7 cellular contexts compared by ENCODE assay signal in genomic region chr12:108691995-108692808, GRCh38. TPM values are rescaled to one million over a fixed set of nuclear protein-coding genes. Genes with fewer than 3 reads are reported as not detected.
DNase-seq lines count a peak whose midpoint lies in the region; ATAC-seq, FAIRE-seq and TF ChIP-seq lines count a peak whose summit lies in the region.

No MANE protein-coding gene starts in this region.

- H3K4me3 Mint-ChIP-seq in stimulated activated naive CD8-positive, alpha-beta T cell treated with anti-CD3 and anti-CD28 coated beads, Interleukin-15, amount 100 ng/mL, for 72 hours: peak overlapping the region; percentile 80 to 90

- H3K27ac Mint-ChIP-seq in stimulated activated naive CD8-positive, alpha-beta T cell treated with anti-CD3 and anti-CD28 coated beads, Interleukin-15, amount 100 ng/mL, for 72 hours: peak overlapping the region; percentile 93 to 96

- H3K9me1 ChIP-seq in keratinocyte (ENCODE audit: control insufficient read depth, extremely low read depth, insufficient read depth, low read length): peaks cover 7% of the 10 kb centered on the region

- H3K4me2 ChIP-seq in keratinocyte (ENCODE audit: control insufficient read depth, extremely low read depth, insufficient read depth, low read depth, low read length): peak overlapping the region; percentile 100

- H3K27ac ChIP-seq in keratinocyte (ENCODE audit: control insufficient read depth, insufficient read depth, low read length): peak overlapping the region; percentile 98

- H3K9ac ChIP-seq in keratinocyte (ENCODE audit: control insufficient read depth, extremely low read depth, insufficient read depth, low read length): peak overlapping the region; percentile 86

- H3K4me3 ChIP-seq in GM12864 (ENCODE audit: low read depth, low read length) (peak overlapping the region; percentile 3; the same call in 1 of the 2 replicates), astrocyte of the spinal cord (ENCODE audit: low read depth, low read length) (no peak overlapping the region), keratinocyte (ENCODE audit: control insufficient read depth in 2 of 3, extremely low read depth in 1 of 3, insufficient read depth in 2 of 3, low read depth in 1 of 3, low read length in 3 of 3) (peak overlapping the region in 2 of 3 experiments; percentile 43 to 58)

- no peaks in the 10 kb centered on the region for H3K9me3 ChIP-seq in keratinocyte (ENCODE audit: control insufficient read depth, low read depth, low read length)

- no peak for FAIRE-seq in keratinocyte (lab: Jason Lieb, UNC)

- in situ Hi-C loops in astrocyte of the spinal cord (cut with HindIII; ENCODE audit: low sequenced_read_pairs): no loop called here

- peaks cover 59% of the 10 kb centered on the region for H3K4me1 ChIP-seq in keratinocyte (ENCODE audit: control insufficient read depth, extremely low read depth, insufficient read depth, low read length)

- ATAC-seq in HG03045 (IDR thresholded peaks at IDR 0.05; ENCODE audit: unreplicated experiment): peak; percentile 13
- peak; percentile 16 for ATAC-seq in stimulated activated naive CD8-positive, alpha-beta T cell treated with anti-CD3 and anti-CD28 coated beads, Interleukin-15, amount 100 ng/mL, for 72 hours

- H3K27me3 Mint-ChIP-seq in stimulated activated naive CD8-positive, alpha-beta T cell treated with anti-CD3 and anti-CD28 coated beads, Interleukin-15, amount 100 ng/mL, for 72 hours: no peaks in the 10 kb centered on the region

- dilution Hi-C loops in keratinocyte (cut with MboI; ENCODE audit: extremely low pct_ligation_motif_present, low sequenced_read_pairs): no loop called here

- DNase-seq in GM12864 (ENCODE audit: low read depth): no peak
- peak; percentile 43 for DNase-seq in NCI-H526 treated with DMSO at 0.1 percent for 48 hours (lab: John Stamatoyannopoulos, UW)
- peak; percentile 50 for DNase-seq in astrocyte of the spinal cord (ENCODE audit: low read depth, low spot score)
- DNase-seq in keratinocyte (ENCODE audit: low read depth, low spot score): peak; percentile 33
- DNase-seq in stimulated activated naive CD8-positive, alpha-beta T cell treated with anti-CD3 and anti-CD28 coated beads, Interleukin-15, amount 100 ng/mL, for 72 hours: no peak
- no peak for DNase-seq in stimulated activated CD8-positive, alpha-beta memory T cell treated with anti-CD3 and anti-CD28 coated beads, Interleukin-4, amount 100 ng/mL, for 48 hours

- no peak overlapping the region for H2AFZ ChIP-seq in keratinocyte (ENCODE audit: control insufficient read depth, low read length)

- peaks cover 0 to 6% of the 10 kb centered on the region in 2 donors for H3K9me3 Mint-ChIP-seq in stimulated activated naive CD8-positive, alpha-beta T cell treated with anti-CD3 and anti-CD28 coated beads, Interleukin-15, amount 100 ng/mL, for 72 hours

- no peaks in the 10 kb centered on the region for H3K27me3 ChIP-seq in keratinocyte (ENCODE audit: control insufficient read depth, extremely low read depth, insufficient read depth, low read length)

- H3K36me3 ChIP-seq in keratinocyte (ENCODE audit: control insufficient read depth in 2 of 2, extremely low read depth in 1 of 2, insufficient read depth in 2 of 2, low read length in 2 of 2): peaks cover 0 to 8% of the 10 kb centered on the region in 2 experiments

- no peak for TF ChIP-seq CTCF in GM12864 (IDR thresholded peaks at IDR 0.05; ENCODE audit: low read depth, low read length, missing control alignments)
- TF ChIP-seq CTCF in astrocyte of the spinal cord (IDR thresholded peaks at IDR 0.05; ENCODE audit: low read depth, low read length): no peak
- TF ChIP-seq CTCF in keratinocyte (optimal IDR thresholded peaks at IDR 0.05 in 1 of 3, IDR thresholded peaks at IDR 0.05 in 1 of 3, conservative IDR thresholded peaks at IDR 0.05 in 1 of 3; ENCODE audit: extremely low read depth in 1 of 3, insufficient read depth in 2 of 3, low read length in 3 of 3): no peak

- H4K20me1 ChIP-seq in keratinocyte (ENCODE audit: control insufficient read depth, extremely low read depth, insufficient read depth, low read length): no peaks in the 10 kb centered on the region

- peaks cover 65% of the 10 kb centered on the region for H3K79me2 ChIP-seq in keratinocyte (ENCODE audit: control insufficient read depth, insufficient read depth, low read length)

- peaks cover 84% of the 10 kb centered on the region for H3K4me1 Mint-ChIP-seq in stimulated activated naive CD8-positive, alpha-beta T cell treated with anti-CD3 and anti-CD28 coated beads, Interleukin-15, amount 100 ng/mL, for 72 hours

RNA-seq across cellular contexts. Expression of gene CORO1C, which starts 39.1 kb away (rescaled TPM):
- 230 to 283 TPM (median 268 TPM) in 3 replicates for polyA plus RNA-seq in keratinocyte
- polyA plus RNA-seq in keratinocyte (2011; ENCODE audit: low read depth): 278 TPM
- 207 and 228 TPM in 2 replicates for polyA plus RNA-seq in keratinocyte (2011; cell fraction: cytosol; rRNA removed)
- polyA plus RNA-seq in keratinocyte (2011; cell fraction: nucleus; rRNA removed): 238 and 270 TPM in 2 replicates
- polyA plus RNA-seq in keratinocyte (2012; ENCODE audit: low replicate concordance): 126 and 172 TPM in 2 replicates
- 432 to 917 TPM (median 616 TPM) in 3 replicates for polyA minus RNA-seq in keratinocyte
- 300 TPM for polyA minus RNA-seq in keratinocyte (2011; cell fraction: cytosol; rRNA and poly(A)+ RNA removed)
- polyA minus RNA-seq in keratinocyte (2011; cell fraction: nucleus; rRNA and poly(A)+ RNA removed): 187 and 466 TPM in 2 replicates

RNA-seq across cellular contexts. Expression of gene SELPLG, which starts 58.5 kb away (rescaled TPM):
- 0.80 to 2.2 TPM (median 0.92 TPM) in 3 replicates for polyA plus RNA-seq in keratinocyte
- 0.46 TPM for polyA plus RNA-seq in keratinocyte (2011; ENCODE audit: low read depth)
- 1.3 and 1.4 TPM in 2 replicates for polyA plus RNA-seq in keratinocyte (2011; cell fraction: cytosol; rRNA removed)
- polyA plus RNA-seq in keratinocyte (2011; cell fraction: nucleus; rRNA removed): 5.0 and 5.9 TPM in 2 replicates
- 0.89 and 1.1 TPM in 2 replicates for polyA plus RNA-seq in keratinocyte (2012; ENCODE audit: low replicate concordance)
- polyA minus RNA-seq in keratinocyte: 1.1 to 2.2 TPM (median 1.7 TPM) in 3 replicates
- polyA minus RNA-seq in keratinocyte (2011; cell fraction: cytosol; rRNA and poly(A)+ RNA removed): not detected
- 2.7 and 3.5 TPM in 2 replicates for polyA minus RNA-seq in keratinocyte (2011; cell fraction: nucleus; rRNA and poly(A)+ RNA removed)

Comparison
In these comparisons a context has a peak if more than half of its experiments do, and no peak if none do; other contexts are left out.
1. DNase-seq: peak in NCI-H526 treated with DMSO at 0.1 percent for 48 hours (single experiment), astrocyte of the spinal cord (single experiment) and keratinocyte (single experiment); none in GM12864 (single experiment), stimulated activated naive CD8-positive, alpha-beta T cell treated with anti-CD3 and anti-CD28 coated beads, Interleukin-15, amount 100 ng/mL, for 72 hours (0 of 2) and stimulated activated CD8-positive, alpha-beta memory T cell treated with anti-CD3 and anti-CD28 coated beads, Interleukin-4, amount 100 ng/mL, for 48 hours (single experiment).